Comparison of ENCODE assay signal across 15 cellular contexts in the genomic region with DNA sequence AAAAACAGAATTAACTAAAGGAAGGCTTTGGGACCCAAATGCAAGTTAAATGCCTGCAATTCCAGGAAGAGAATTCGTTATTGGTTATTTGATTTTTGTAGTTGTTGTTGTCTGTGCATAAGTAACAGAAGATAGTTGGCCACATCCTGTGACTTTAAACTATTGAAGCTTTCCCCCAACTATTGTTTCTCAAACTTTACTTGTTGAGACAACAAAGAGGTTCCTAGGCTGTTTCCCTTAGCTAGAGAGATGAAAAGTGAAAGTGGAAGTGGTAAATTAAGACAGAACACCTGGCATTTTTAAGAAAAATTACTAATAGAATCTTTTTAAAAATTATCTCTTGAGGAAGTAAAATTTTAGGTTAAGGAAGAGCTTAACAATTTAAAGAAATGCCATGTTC.
DNase-seq lines count a peak whose midpoint lies in the region; ATAC-seq lines count a peak whose summit lies in the region.
"Had no signal": no experiment of that assay in that cellular context is flagged by ENCODE, and none has a peak within 500 bp of the region (broad histone marks: within the 10 kb centered on the region; RNA-seq: fewer than 3 reads in every experiment).

No MANE protein-coding gene starts in this region.

- ATAC-seq in GM19035 (IDR thresholded peaks at IDR 0.05; ENCODE audit: unreplicated experiment) (peak; percentile 61), HG02571 (IDR thresholded peaks at IDR 0.05; ENCODE audit: unreplicated experiment) (peak; percentile 79), HG03159 (IDR thresholded peaks at IDR 0.05; ENCODE audit: unreplicated experiment) (peak; percentile 88)
- ATAC-seq in activated CD8-positive, alpha-beta memory T cell treated with anti-CD3 and anti-CD28 coated beads, Interleukin-2, amount 10 ng/mL, durations not matched to agents 7 days and 5 days = no peak
- ATAC-seq: heart right ventricle had no signal

- DNase-seq in stimulated activated CD4-positive, alpha-beta T cell treated with anti-CD3 and anti-CD28 coated beads, Interleukin-2, amount 100 ng/mL, for 24 hours = no peak
- DNase-seq in activated CD8-positive, alpha-beta memory T cell treated with anti-CD3 and anti-CD28 coated beads, Interleukin-2, amount 50 U/mL, for 48 hours = no peak
- DNase-seq in activated CD8-positive, alpha-beta memory T cell treated with anti-CD3 and anti-CD28 coated beads, Interleukin-2, amount 50 U/mL, for 4 hours = no peak
- DNase-seq in activated CD8-positive, alpha-beta memory T cell treated with anti-CD3 and anti-CD28 coated beads, Interleukin-2, amount 10 ng/mL, durations not matched to agents 7 days and 5 days = no peak
- DNase-seq: EL, endodermal cell, heart right ventricle, Karpas-422, nucleus accumbens had no signal

- no peaks in the 10 kb centered on the region for H4K20me1 ChIP-seq in BLaER1

- H3K4me3 Mint-ChIP-seq in activated CD8-positive, alpha-beta memory T cell treated with anti-CD3 and anti-CD28 coated beads, Interleukin-2, amount 10 ng/mL, durations not matched to agents 7 days and 5 days = no peak overlapping the region
- H3K4me3 Mint-ChIP-seq: endodermal cell had no signal

- no peaks in the 10 kb centered on the region for H3K36me3 Mint-ChIP-seq in activated CD8-positive, alpha-beta memory T cell treated with anti-CD3 and anti-CD28 coated beads, Interleukin-2, amount 10 ng/mL, durations not matched to agents 7 days and 5 days

- H3K27me3 Mint-ChIP-seq in activated CD8-positive, alpha-beta memory T cell treated with anti-CD3 and anti-CD28 coated beads, Interleukin-2, amount 10 ng/mL, durations not matched to agents 7 days and 5 days = no peaks in the 10 kb centered on the region

- H3K4me1 ChIP-seq in BLaER1 = peaks cover 7% of the 10 kb centered on the region; the same call in 1 of the 2 replicates
- H3K4me1 ChIP-seq: heart right ventricle had no signal

- H3K36me3 ChIP-seq in BLaER1 = no peaks in the 10 kb centered on the region
- H3K36me3 ChIP-seq: heart right ventricle had no signal

- peak overlapping the region; percentile 44 for H3K4me2 ChIP-seq in BLaER1

- no peaks in the 10 kb centered on the region for H3K27me3 ChIP-seq in BLaER1

- CTCF ChIA-PET in activated CD8-positive, alpha-beta memory T cell treated with anti-CD3 and anti-CD28 coated beads, Interleukin-2, amount 10 ng/mL, durations not matched to agents 7 days and 5 days (lab: Charles Lee) = no interaction called here

- no peaks in the 10 kb centered on the region for H3K9me3 Mint-ChIP-seq in activated CD8-positive, alpha-beta memory T cell treated with anti-CD3 and anti-CD28 coated beads, Interleukin-2, amount 10 ng/mL, durations not matched to agents 7 days and 5 days (ENCODE audit: low read depth)
- H3K9me3 Mint-ChIP-seq: endodermal cell had no signal

- H3K27ac Mint-ChIP-seq in activated CD8-positive, alpha-beta memory T cell treated with anti-CD3 and anti-CD28 coated beads, Interleukin-2, amount 10 ng/mL, durations not matched to agents 7 days and 5 days = no peak overlapping the region
- H3K27ac Mint-ChIP-seq: endodermal cell had no signal

- no peaks in the 10 kb centered on the region for H3K4me1 Mint-ChIP-seq in activated CD8-positive, alpha-beta memory T cell treated with anti-CD3 and anti-CD28 coated beads, Interleukin-2, amount 10 ng/mL, durations not matched to agents 7 days and 5 days

- no peak overlapping the region for H3K27ac ChIP-seq in BLaER1
- H3K27ac ChIP-seq: heart right ventricle, VCaP had no signal

- no peak overlapping the region for H3K9ac ChIP-seq in BLaER1

- H3K4me3 ChIP-seq in BLaER1 = no peak overlapping the region
- H3K4me3 ChIP-seq: heart right ventricle, lung had no signal

- H3K9me3 ChIP-seq in BLaER1 = no peaks in the 10 kb centered on the region
- H3K9me3 ChIP-seq: heart right ventricle had no signal
